Comparison of ENCODE assay signal across 9 cellular contexts in genomic region chr5:36406023-36406422, GRCh38.
"Had no signal": no experiment of that assay in that cellular context is flagged by ENCODE, and none has a peak within 500 bp of the region (broad histone marks: within the 10 kb centered on the region; RNA-seq: fewer than 3 reads in every experiment).

No MANE protein-coding gene starts in this region.

- H3K9ac ChIP-seq: KMS-11 had no signal

- H3K4me3 Mint-ChIP-seq: HFFc6, IgD-negative memory B cell had no signal

- H3K4me2 ChIP-seq: KMS-11 had no signal

- DNase-seq: GOT3, H7, HCEC 1CT, HFFc6, KBM-7 had no signal

- H3K27ac ChIP-seq: HL-60, KMS-11 had no signal

- FAIRE-seq: HepG2 had no signal

- H3K27ac Mint-ChIP-seq: HFFc6, IgD-negative memory B cell had no signal

- H3K9me3 Mint-ChIP-seq: HFFc6 had no signal
